ENCODE assay signal across 8 cellular contexts in genomic region chr12:116924558-116925453, GRCh38. TPM values are rescaled to one million over a fixed set of nuclear protein-coding genes. Genes with fewer than 3 reads are reported as not detected.
DNase-seq lines count a peak whose midpoint lies in the region; ATAC-seq and TF ChIP-seq lines count a peak whose summit lies in the region.

No MANE protein-coding gene starts in this region.

- intact Hi-C loops in OCI-LY7 (cut with micrococcal nuclease; ENCODE audit: unreplicated experiment) = no loop called here

- H3K4me3 ChIP-seq in OCI-LY7 (ENCODE audit: low read depth, low read length, poor library complexity, severe bottlenecking) = peak overlapping the region; percentile 6

- peaks cover 44% of the 10 kb centered on the region for H3K4me1 ChIP-seq in OCI-LY7 (ENCODE audit: insufficient read depth, low read length, poor library complexity, severe bottlenecking)

- peak overlapping the region; percentile 37 for H3K27ac ChIP-seq in OCI-LY7 (ENCODE audit: low read depth, low read length, poor library complexity, severe bottlenecking)

- no peaks in the 10 kb centered on the region for H3K9me3 ChIP-seq in OCI-LY7 (ENCODE audit: low read length)

- no peaks in the 10 kb centered on the region for H3K9me3 Mint-ChIP-seq in activated naive CD4-positive, alpha-beta T cell treated with anti-CD3 and anti-CD28 coated beads, Interleukin-2, amount 50 U/mL, for 24 hours

- DNase-seq in OCI-LY7 (ENCODE audit: low spot score) (peak; percentile 83), myocyte (ENCODE audit: low read depth) (peak; percentile 75), hippocampal formation (lab: John Stamatoyannopoulos, UW) (no peak), NCI-H2081 (lab: John Stamatoyannopoulos, UW) (no peak), epidermal melanocyte (ENCODE audit: insufficient read length, low spot score) (no peak)

- H3K27ac Mint-ChIP-seq in activated naive CD4-positive, alpha-beta T cell treated with anti-CD3 and anti-CD28 coated beads, Interleukin-2, amount 50 U/mL, for 24 hours = peak overlapping the region; percentile 81

- peaks cover 7% of the 10 kb centered on the region; the same call in 1 of the 2 replicates for H4K20me1 ChIP-seq in OCI-LY7 (ENCODE audit: insufficient read depth, low read length)

- no peaks in the 10 kb centered on the region for H3K9me2 ChIP-seq in OCI-LY7 (ENCODE audit: insufficient read depth, low read length)

- no peak for TF ChIP-seq CTCF in OCI-LY7 (conservative IDR thresholded peaks at IDR 0.05; ENCODE audit: low read length)

- H3K4me2 ChIP-seq in OCI-LY7 (ENCODE audit: low read length) = peak overlapping the region; percentile 52

- no peaks in the 10 kb centered on the region for H3K79me2 ChIP-seq in OCI-LY7 (ENCODE audit: insufficient read depth, low read depth, low read length)

- ATAC-seq in GM18517 (IDR thresholded peaks at IDR 0.05; ENCODE audit: unreplicated experiment) = peak; percentile 60
- peak; percentile 64 for ATAC-seq in HG02840 (IDR thresholded peaks at IDR 0.05; ENCODE audit: low FRiP score, unreplicated experiment)

- H3K4me1 Mint-ChIP-seq in activated naive CD4-positive, alpha-beta T cell treated with anti-CD3 and anti-CD28 coated beads, Interleukin-2, amount 50 U/mL, for 24 hours = peaks cover 70% of the 10 kb centered on the region

- BruUV-seq in OCI-LY7 (replicated peaks; lab: Mats Ljungman, UMichigan) = no TSS peak

- no peak overlapping the region for H2AFZ ChIP-seq in OCI-LY7 (ENCODE audit: low read length)

- H3K27me3 Mint-ChIP-seq in activated naive CD4-positive, alpha-beta T cell treated with anti-CD3 and anti-CD28 coated beads, Interleukin-2, amount 50 U/mL, for 24 hours = no peaks in the 10 kb centered on the region

- CTCF ChIA-PET in OCI-LY7 (lab: Charles Lee; ENCODE audit: unreplicated experiment) = interaction anchor here (1.5 kb wide), 1 partner anchor 11 kb away, joined by 4 read pairs; no protein-coding TSS in a partner anchor

- peak overlapping the region; percentile 72 for H3K4me3 Mint-ChIP-seq in activated naive CD4-positive, alpha-beta T cell treated with anti-CD3 and anti-CD28 coated beads, Interleukin-2, amount 50 U/mL, for 24 hours

- POLR2A ChIA-PET in OCI-LY7 (lab: Charles Lee) = interaction anchor here (0.7 to 1.4 kb wide), 3 partner anchors 12 to 56 kb away, joined by 3 to 4 read pairs (median 4); no protein-coding TSS in a partner anchor

- H3K36me3 Mint-ChIP-seq in activated naive CD4-positive, alpha-beta T cell treated with anti-CD3 and anti-CD28 coated beads, Interleukin-2, amount 50 U/mL, for 24 hours = peaks cover 19% of the 10 kb centered on the region

- peaks cover 23% of the 10 kb centered on the region; the same call in 1 of the 2 replicates for H3K36me3 ChIP-seq in OCI-LY7 (ENCODE audit: insufficient read depth, low read length)

RNA-seq across cellular contexts. Expression of gene FBXW8, which starts 14.1 kb away (rescaled TPM):
- total RNA-seq in OCI-LY7 (2014; rRNA removed; shearing (Covaris generic)) = 22.4 and 34.0 TPM in 2 replicates
- total RNA-seq in OCI-LY7 (2022) (29.8 and 32.4 TPM in 2 replicates), myocyte (16.4 and 17.6 TPM in 2 replicates)
- 14.6 TPM for polyA plus RNA-seq in myocyte (2012)

RNA-seq across cellular contexts. Expression of gene HRK, which starts 43.6 kb away (rescaled TPM):
- total RNA-seq in OCI-LY7 (2014; rRNA removed; shearing (Covaris generic)) = 16.5 and 19.8 TPM in 2 replicates
- total RNA-seq in OCI-LY7 (2022) (17.8 and 23.7 TPM in 2 replicates), myocyte (not detected in 2 replicates)
- 0.26 TPM for polyA plus RNA-seq in myocyte (2012)

Comparison
In these comparisons a context has a peak if more than half of its experiments do, and no peak if none do; other contexts are left out.
1. DNase-seq: peak in OCI-LY7 (single experiment) and myocyte (single experiment); none in hippocampal formation (0 of 2), NCI-H2081 (0 of 2) and epidermal melanocyte (single experiment).
2. RNA of gene HRK, which starts 43.6 kb away (total RNA-seq): 16.5 to 23.7 TPM in OCI-LY7; not detected in myocyte; every median in the first group is over 10 times any median in the second.